18 cellular contexts compared by ENCODE assay signal in the genomic region with DNA sequence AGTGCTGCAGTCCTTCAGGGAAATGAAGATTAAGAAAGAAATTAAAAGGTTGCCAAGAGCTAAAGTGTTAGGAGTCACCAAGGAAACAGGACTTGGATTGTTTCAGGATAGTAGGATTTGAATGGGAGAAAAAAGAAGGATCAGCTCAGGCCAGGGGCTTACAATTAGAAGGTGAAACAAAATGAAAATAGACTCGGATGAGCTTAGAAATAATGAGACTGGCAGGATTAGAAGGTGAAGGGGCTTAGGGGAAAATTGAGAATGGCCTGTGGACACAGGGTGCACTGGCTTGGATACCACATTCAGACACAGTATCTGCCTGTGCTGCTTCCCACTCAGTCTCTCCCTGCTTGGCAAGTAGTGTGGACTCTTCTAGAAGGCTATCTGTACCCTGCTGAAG.
DNase-seq lines count a peak whose midpoint lies in the region; ATAC-seq and TF ChIP-seq lines count a peak whose summit lies in the region.
"Had no signal": no experiment of that assay in that cellular context is flagged by ENCODE, and none has a peak within 500 bp of the region (broad histone marks: within the 10 kb centered on the region; RNA-seq: fewer than 3 reads in every experiment).

No MANE protein-coding gene starts in this region.

- peaks cover 33% of the 10 kb centered on the region for H3K4me1 Mint-ChIP-seq in neural crest cell

- peak overlapping the region; percentile 79 for H3K27ac Mint-ChIP-seq in neural crest cell (ENCODE audit: unreplicated experiment)

- H3K9me3 Mint-ChIP-seq in neural crest cell, result peaks cover 2% of the 10 kb centered on the region

- no peak for TF ChIP-seq CTCF in neural crest cell (conservative IDR thresholded peaks at IDR 0.05)
- TF ChIP-seq CTCF in omental fat pad (IDR thresholded peaks at IDR 0.05), result no peak

- H3K27me3 Mint-ChIP-seq in neural crest cell (ENCODE audit: low read depth), result peaks cover 2% of the 10 kb centered on the region

- H3K36me3 Mint-ChIP-seq in neural crest cell (ENCODE audit: low read depth), result no peaks in the 10 kb centered on the region

- DNase-seq in NCI-H82 treated with DMSO at 0.1 percent for 48 hours (lab: John Stamatoyannopoulos, UW; ENCODE audit: unreplicated experiment) (peak; percentile 13), neural crest cell (ENCODE audit: low read depth, low spot score) (no peak), AML-193 (lab: John Stamatoyannopoulos, UW) (no peak), omental fat pad (ENCODE audit: low spot score) (no peak)
- DNase-seq: ACHN; NCI-H1092 treated with DMSO at 0.1 percent for 48 hours; NCI-H146; NCI-H2081; NCI-H2171 treated with DMSO at 0.1 percent for 48 hours; NCI-H446; NCI-H526 treated with DMSO at 0.1 percent for 48 hours; NK-92 treated with Interleukin-12 subunit alpha and Interleukin-12 subunit beta, amount 100 ng/mL, for 24 hours; Right ventricle myocardium superior had no signal

- H3K4me3 Mint-ChIP-seq in neural crest cell, result no peak overlapping the region

- peak overlapping the region; percentile 83 for H3K27ac ChIP-seq in cingulate gyrus (ENCODE audit: low read depth, low read length)
- H3K27ac ChIP-seq: SK-N-MC had no signal

- ATAC-seq in HG02884 (IDR thresholded peaks at IDR 0.05; ENCODE audit: unreplicated experiment) (no peak), GM21723 (IDR thresholded peaks at IDR 0.05; ENCODE audit: unreplicated experiment) (no peak), omental fat pad (ENCODE audit: low FRiP score) (no peak)
- ATAC-seq: GM12878 had no signal
